Comparison of ENCODE assay signal across 19 cellular contexts in genomic region chr2:136927156-136927555, GRCh38.
"Had no signal": no experiment of that assay in that cellular context is flagged by ENCODE, and none has a peak within 500 bp of the region (broad histone marks: within the 10 kb centered on the region; RNA-seq: fewer than 3 reads in every experiment).

No MANE protein-coding gene starts in this region.

- DNase-seq: KBM-7, MM.1S, NCI-H1092 treated with DMSO at 0.1 percent for 48 hours, NCI-H1436, NCI-H187, NCI-H2029, NCI-H2081 treated with DMSO at 0.1 percent for 48 hours, NCI-H2171, NCI-H226, NCI-H446, NCI-H510A, NCI-H524 treated with DMSO at 0.1 percent for 48 hours, NCI-H69, NCI-H774, Right ventricle myocardium superior, SIG-M5 had no signal

- H3K27me3 ChIP-seq: SJSA1 had no signal

- H3K4me1 ChIP-seq: SJSA1 had no signal

- H3K4me3 ChIP-seq: SJSA1, SK-N-MC had no signal

- FAIRE-seq: RCC 7860 had no signal

- H3K27ac ChIP-seq: SJSA1, SK-N-MC had no signal

- H3K9me3 ChIP-seq: SJSA1 had no signal

- H3K36me3 ChIP-seq: SJSA1 had no signal
